11 cellular contexts compared by ENCODE assay signal in genomic region chr6:33716379-33716778, GRCh38. TPM values are rescaled to one million over a fixed set of nuclear protein-coding genes. Genes with fewer than 3 reads are reported as not detected.
A peak's percentile ranks its signal among the peaks of the same experiment; 100 is the strongest.
DNase-seq lines count a peak whose midpoint lies in the region; ATAC-seq and TF ChIP-seq lines count a peak whose summit lies in the region.
"Had no signal": no experiment of that assay in that cellular context is flagged by ENCODE, and none has a peak within 500 bp of the region (broad histone marks: within the 10 kb centered on the region; RNA-seq: fewer than 3 reads in every experiment).

No MANE protein-coding gene starts in this region.

- DNase-seq in Caco-2, result no peak
- peak; percentile 14 for DNase-seq in NCI-H1417 treated with DMSO at 0.1 percent for 48 hours (lab: John Stamatoyannopoulos, UW)
- peak; percentile 78 for DNase-seq in SHP77 treated with DMSO at 0.1 percent for 48 hours (lab: John Stamatoyannopoulos, UW)
- no peak for DNase-seq in left lung
- no peak for DNase-seq in DMS114 treated with DMSO at 0.1 percent for 48 hours (lab: John Stamatoyannopoulos, UW; ENCODE audit: unreplicated experiment)
- DNase-seq in cerebellar nuclear complex (lab: John Stamatoyannopoulos, UW), result no peak
- no peak for DNase-seq in islet precursor cell
- DNase-seq: activated gamma-delta T cell treated with Interleukin-2 at 50 U/mL for 16 hours; Kasumi-1; stimulated activated naive CD4-positive, alpha-beta T cell treated with Interleukin-2 at 50 U/mL for 16 hours had no signal

- H3K27ac Mint-ChIP-seq in Caco-2 (ENCODE audit: unreplicated experiment), result peak overlapping the region; percentile 52

- peaks cover 17% of the 10 kb centered on the region for H3K4me1 ChIP-seq in Caco-2
- H3K4me1 ChIP-seq in left lung, result peaks cover 10 to 14% of the 10 kb centered on the region in 2 donors

- no peaks in the 10 kb centered on the region for H3K27me3 Mint-ChIP-seq in Caco-2 (ENCODE audit: insufficient read depth, unreplicated experiment)

- H3K9me3 ChIP-seq in Caco-2 (no peaks in the 10 kb centered on the region), left lung (no peaks in the 10 kb centered on the region)

- no peaks in the 10 kb centered on the region for H3K9me3 Mint-ChIP-seq in Caco-2 (ENCODE audit: unreplicated experiment)

- POLR2A ChIA-PET in Caco-2 (lab: Charles Lee), result no interaction called here

- peak overlapping the region; percentile 6 to 13 for H3K27ac ChIP-seq in left lung

- CTCF ChIA-PET in Caco-2 (lab: Charles Lee), result interaction anchor here (1.2 kb wide), 1 partner anchor 46 kb away, joined by 5 read pairs; no protein-coding TSS in a partner anchor

- peaks cover 12% of the 10 kb centered on the region for H3K4me1 Mint-ChIP-seq in Caco-2 (ENCODE audit: low read depth, unreplicated experiment)

- peaks cover 7% of the 10 kb centered on the region for H3K36me3 Mint-ChIP-seq in Caco-2 (ENCODE audit: insufficient read depth, unreplicated experiment)

- H3K27me3 ChIP-seq in Caco-2 (replicated peaks; ENCODE audit: control insufficient read depth, insufficient read depth, low read length) (no peaks in the 10 kb centered on the region), left lung (no peaks in the 10 kb centered on the region)

- intact Hi-C loops in Caco-2 (cut with micrococcal nuclease; ENCODE audit: unreplicated experiment) (no loop called here), left lung (cut with DNase I) (no loop called here)

- no peaks in the 10 kb centered on the region for H3K36me3 ChIP-seq in Caco-2 (ENCODE audit: control insufficient read depth, insufficient read depth, low read length)
- no peaks in the 10 kb centered on the region for H3K36me3 ChIP-seq in left lung

- TF ChIP-seq CTCF in Caco-2 (IDR thresholded peaks at IDR 0.05; ENCODE audit: insufficient read depth in 1 of 2, low read depth in 1 of 2, low read length in 1 of 2, severe bottlenecking in 1 of 2, unreplicated experiment in 1 of 2) (no peak), left lung (IDR thresholded peaks at IDR 0.05) (no peak)

- H3K4me3 Mint-ChIP-seq in Caco-2 (ENCODE audit: unreplicated experiment), result no peak overlapping the region

- no TSS peak for BruUV-seq in Caco-2 (replicated peaks; lab: Mats Ljungman, UMichigan)

- ATAC-seq in left lung (peak; percentile 8), HG03196 (IDR thresholded peaks at IDR 0.05; ENCODE audit: unreplicated experiment) (no peak)

- H3K4me3 ChIP-seq in Caco-2 (ENCODE audit: low read depth, low read length) (no peak overlapping the region), left lung (no peak overlapping the region)

RNA-seq across cellular contexts. Expression of gene UQCC2, which starts 4.9 kb away (rescaled TPM):
- total RNA-seq in Caco-2 (2022) (115 and 122 TPM in 2 replicates), left lung (10 to 100 TPM; 60.3 to 73.7 TPM)

RNA-seq across cellular contexts. Expression of gene IP6K3, which starts 30.3 kb away (rescaled TPM):
- total RNA-seq in Caco-2 (2022) (0.44 and 0.45 TPM in 2 replicates), left lung (1 to 10 TPM in 1 of 2 donors, under 1 TPM in 1; 0.87 to 3.4 TPM)

Comparison
In these comparisons a context has a peak if more than half of its experiments do, and no peak if none do; other contexts are left out.
1. DNase-seq: peak in NCI-H1417 treated with DMSO at 0.1 percent for 48 hours (single experiment) and SHP77 treated with DMSO at 0.1 percent for 48 hours (single experiment); none in Caco-2 (0 of 2), left lung (0 of 2), DMS114 treated with DMSO at 0.1 percent for 48 hours (single experiment), cerebellar nuclear complex (0 of 2) and islet precursor cell (single experiment).